Comparison of ENCODE assay signal across 11 cellular contexts in the genomic region with DNA sequence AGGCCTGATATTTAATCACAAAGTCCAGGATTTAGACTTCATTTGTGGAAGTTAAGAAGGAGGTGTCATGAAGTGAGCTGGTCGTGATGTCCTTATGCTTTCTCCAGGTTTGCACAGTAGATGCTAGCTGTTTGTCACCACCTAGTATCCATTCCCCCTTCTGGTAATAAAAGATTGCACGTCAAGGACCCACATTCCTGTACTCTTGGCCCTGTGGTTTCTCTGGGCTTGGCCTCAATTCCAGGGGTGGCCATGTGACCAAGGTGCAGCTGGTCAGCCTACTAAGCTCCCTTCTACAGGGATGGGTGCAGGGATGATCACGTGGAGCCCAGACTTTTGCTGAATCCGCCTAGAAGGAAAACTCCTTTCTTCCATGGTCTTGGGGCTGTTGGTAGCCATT. TPM values are rescaled to one million over a fixed set of nuclear protein-coding genes. Genes with fewer than 3 reads are reported as not detected.
"Had no signal": no experiment of that assay in that cellular context is flagged by ENCODE, and none has a peak within 500 bp of the region (broad histone marks: within the 10 kb centered on the region; RNA-seq: fewer than 3 reads in every experiment).

No MANE protein-coding gene starts in this region.

- H3K4me1 ChIP-seq: HAP-1 had no signal

- H3K36me3 ChIP-seq: HAP-1 had no signal

- H3K4me3 ChIP-seq: GM23248, GM23338, HAP-1 had no signal

- DNase-seq: GM23248, GOT3, H7, H9, HCEC 1CT, HFFc6 had no signal

- H3K9me3 ChIP-seq: HAP-1 had no signal

- H3K27ac ChIP-seq: GM23248 had no signal

- ATAC-seq: GM23338, HCT116 had no signal

RNA-seq across cellular contexts. Expression of gene NPS, which starts 16.5 kb away (rescaled TPM):
- total RNA-seq: GM23248, GM23338, H1, H4, H7, H9, HFFc6 had no signal
